12 cellular contexts compared by ENCODE assay signal in the genomic region with DNA sequence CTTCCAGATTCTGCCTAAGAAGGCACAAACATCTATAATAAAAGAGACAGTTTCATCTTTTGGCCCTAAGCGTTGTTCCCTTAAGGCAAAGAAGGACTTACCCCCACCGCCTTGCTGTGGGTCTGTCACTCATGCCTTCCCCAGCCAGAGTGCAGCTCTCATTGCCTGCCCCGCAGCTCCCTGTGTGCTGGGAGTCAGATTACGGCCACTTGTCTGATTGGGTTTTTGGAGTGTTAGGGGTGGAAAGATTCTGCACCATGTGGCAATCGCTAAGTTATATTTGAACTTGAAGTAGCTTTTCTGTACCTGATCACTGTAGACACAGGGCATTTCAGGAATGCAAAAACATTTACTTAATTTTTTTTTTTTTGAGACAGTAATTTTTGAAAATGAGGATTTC. TPM values are rescaled to one million over a fixed set of nuclear protein-coding genes. Genes with fewer than 3 reads are reported as not detected.
DNase-seq lines count a peak whose midpoint lies in the region; ATAC-seq and TF ChIP-seq lines count a peak whose summit lies in the region.
"Had no signal": no experiment of that assay in that cellular context is flagged by ENCODE, and none has a peak within 500 bp of the region (broad histone marks: within the 10 kb centered on the region; RNA-seq: fewer than 3 reads in every experiment).

Gene AQP4 (minus strand): TSS at position 151 of the 400 bp plus-strand sequence. CDS start 18 bp downstream, at position 133.

- no peaks in the 10 kb centered on the region for H4K20me1 ChIP-seq in SU-DHL-6 (ENCODE audit: low read depth, low read length)

- DNase-seq in NCI-H748 (lab: John Stamatoyannopoulos, UW; ENCODE audit: unreplicated experiment) (peak; percentile 41), NCI-H748 treated with DMSO at 0.1 percent for 48 hours (lab: John Stamatoyannopoulos, UW) (no peak), iPS-NIHi7 (ENCODE audit: extremely low spot score) (peak; percentile 35), thyroid gland (peak; percentile 79 to 86), superior temporal gyrus (ENCODE audit: extremely low spot score) (no peak)

- ATAC-seq in HG03196 (IDR thresholded peaks at IDR 0.05; ENCODE audit: unreplicated experiment) (no peak), GM18502 (IDR thresholded peaks at IDR 0.05; ENCODE audit: poor library complexity, unreplicated experiment) (no peak)
- ATAC-seq: activated naive CD4-positive, alpha-beta T cell treated with anti-CD3 and anti-CD28 coated beads, Interleukin-2, amount 50 U/mL, for 72 hours; GM12878 had no signal

- TF ChIP-seq CTCF in SU-DHL-6 (IDR thresholded peaks at IDR 0.05; ENCODE audit: insufficient read depth, low read length, poor library complexity, severe bottlenecking) (no peak), thyroid gland (IDR thresholded peaks at IDR 0.05) (no peak)

- TF ChIP-seq POLR2A in thyroid gland (IDR thresholded peaks at IDR 0.05), result peak; percentile 43 to 84

- H3F3A ChIP-seq in SU-DHL-6 (ENCODE audit: insufficient read depth), result no peaks in the 10 kb centered on the region

- no peaks in the 10 kb centered on the region for H3K9me2 ChIP-seq in SU-DHL-6 (replicated peaks; ENCODE audit: insufficient read depth, low read length)

- H3K4me3 ChIP-seq in SU-DHL-6 (ENCODE audit: insufficient read depth, low read length, poor library complexity, severe bottlenecking) (peak within 1 kb of the TSS; percentile 9), thyroid gland (replicated peaks in 1 of 3) (peak within 1 kb of the TSS in 1 of 3 donors; percentile 37)
- H3K4me3 ChIP-seq: coronary artery, GM12878, vagina had no signal

- intact Hi-C loops in thyroid gland (cut with DNase I), result no loop called here

- H3K4me1 ChIP-seq in thyroid gland, result peaks cover 25 to 47% of the 10 kb centered on the region in 2 donors

- no peaks in the 10 kb centered on the region for H3K36me3 ChIP-seq in SU-DHL-6 (ENCODE audit: low read length)
- H3K36me3 ChIP-seq in thyroid gland, result no peaks in the 10 kb centered on the region
- H3K36me3 ChIP-seq: vagina had no signal

- H3K9ac ChIP-seq in SU-DHL-6 (ENCODE audit: low read length), result peak within 1 kb of the TSS; percentile 40

- H3K27me3 ChIP-seq in SU-DHL-6 (ENCODE audit: low read length) (no peaks in the 10 kb centered on the region), thyroid gland (no peaks in the 10 kb centered on the region)
- H3K27me3 ChIP-seq: vagina had no signal

- H2AFZ ChIP-seq in SU-DHL-6 (ENCODE audit: low read depth, low read length, severe bottlenecking), result peak within 1 kb of the TSS; percentile 83

- WGBS in thyroid gland, 2 donors, result 15 to 22% methylated on average over 5 of the region's 5 CpGs

- H3K27ac ChIP-seq in SU-DHL-6 (ENCODE audit: low read depth, low read length) (peak within 1 kb of the TSS; percentile 54), thyroid gland (peak within 1 kb of the TSS; percentile 57 to 87 (median 74))
- H3K27ac ChIP-seq: coronary artery, vagina had no signal

- H3K9me3 ChIP-seq in SU-DHL-6 (ENCODE audit: insufficient read depth, low read length), result no peaks in the 10 kb centered on the region
- no peaks in the 10 kb centered on the region for H3K9me3 ChIP-seq in thyroid gland
- H3K9me3 ChIP-seq: vagina had no signal

- H3K4me2 ChIP-seq in SU-DHL-6 (ENCODE audit: low read depth, low read length, poor library complexity, severe bottlenecking), result peak within 1 kb of the TSS; percentile 46

- H3K79me2 ChIP-seq in SU-DHL-6 (ENCODE audit: insufficient read depth, low read length), result no peaks in the 10 kb centered on the region

RNA-seq across cellular contexts. Expression of gene AQP4, which starts in this region (rescaled TPM):
- 10 to 100 TPM; 18.9 to 61.7 (median 31.2) TPM for total RNA-seq in thyroid gland
- total RNA-seq: activated naive CD4-positive, alpha-beta T cell treated with anti-CD3 and anti-CD28 coated beads, Interleukin-2, amount 50 U/mL, for 72 hours had no signal

Comparison
In these comparisons a context has a peak if more than half of its experiments do, and no peak if none do; other contexts are left out.
1. DNase-seq: peak in NCI-H748 (single experiment), iPS-NIHi7 (single experiment) and thyroid gland (2 of 2); none in NCI-H748 treated with DMSO at 0.1 percent for 48 hours (single experiment) and superior temporal gyrus (single experiment).